In the genomic region with DNA sequence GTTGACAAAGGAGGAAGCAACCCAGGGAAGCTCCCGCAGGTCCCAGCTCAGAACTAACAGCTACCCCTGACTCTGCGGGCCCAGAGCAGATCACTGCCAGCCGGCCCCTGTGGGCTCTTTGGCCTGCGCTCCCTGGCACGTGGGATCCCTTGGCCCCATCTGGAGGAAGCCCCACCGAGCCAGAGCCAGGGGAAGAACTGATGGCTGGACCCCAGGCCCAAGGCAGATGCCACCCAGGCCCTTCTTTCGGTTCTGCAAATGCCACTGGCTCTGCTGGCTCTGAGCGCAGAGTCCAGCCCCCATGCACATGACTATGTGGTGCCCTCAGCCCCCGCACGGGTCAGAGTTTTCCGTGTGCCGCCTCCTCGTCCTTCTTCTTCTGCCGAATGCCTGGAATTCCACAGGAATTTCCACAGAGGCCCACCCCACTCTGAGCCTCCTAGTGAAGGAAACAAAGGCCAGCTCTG, we compare ENCODE assay signal across 9 cellular contexts. TPM values are rescaled to one million over a fixed set of nuclear protein-coding genes. Genes with fewer than 3 reads are reported as not detected.
A peak's percentile ranks its signal among the peaks of the same experiment; 100 is the strongest.
DNase-seq lines count a peak whose midpoint lies in the region; ATAC-seq and TF ChIP-seq lines count a peak whose summit lies in the region.
"Had no signal": no experiment of that assay in that cellular context is flagged by ENCODE, and none has a peak within 500 bp of the region (broad histone marks: within the 10 kb centered on the region; RNA-seq: fewer than 3 reads in every experiment).

No MANE protein-coding gene starts in this region.

- intact Hi-C loops in OCI-LY7 (cut with micrococcal nuclease; ENCODE audit: unreplicated experiment): no loop called here

- TF ChIP-seq CTCF in brain microvascular endothelial cell (IDR thresholded peaks at IDR 0.05; ENCODE audit: low read depth, low read length, missing control alignments) (no peak), OCI-LY7 (conservative IDR thresholded peaks at IDR 0.05; ENCODE audit: low read length) (no peak)

- peaks cover 56% of the 10 kb centered on the region for H3K4me1 ChIP-seq in OCI-LY7 (ENCODE audit: insufficient read depth, low read length, poor library complexity, severe bottlenecking)

- H3K27ac ChIP-seq in brain microvascular endothelial cell: no peak overlapping the region
- H3K27ac ChIP-seq in skin epidermis: peak overlapping the region in 20 of 21 experiments; percentile 4 to 82 (median 66)
- H3K27ac ChIP-seq in OCI-LY7 (ENCODE audit: low read depth, low read length, poor library complexity, severe bottlenecking): no peak overlapping the region

- no peaks in the 10 kb centered on the region for H3K36me3 ChIP-seq in brain microvascular endothelial cell (replicated peaks)
- H3K36me3 ChIP-seq in OCI-LY7 (ENCODE audit: insufficient read depth, low read length): no peaks in the 10 kb centered on the region

- no peaks in the 10 kb centered on the region for H3K9me2 ChIP-seq in OCI-LY7 (ENCODE audit: insufficient read depth, low read length)

- CTCF ChIA-PET in OCI-LY7 (lab: Charles Lee; ENCODE audit: unreplicated experiment): no interaction called here

- H3K79me2 ChIP-seq in OCI-LY7 (ENCODE audit: insufficient read depth, low read depth, low read length): no peaks in the 10 kb centered on the region

- BruUV-seq in OCI-LY7 (replicated peaks; lab: Mats Ljungman, UMichigan): no TSS peak

- H3K4me2 ChIP-seq in OCI-LY7 (ENCODE audit: low read length): no peak overlapping the region

- DNase-seq in GM03348 (ENCODE audit: low spot score) (peak; percentile 77), brain microvascular endothelial cell (peak; percentile 52), kidney tubule cell (ENCODE audit: low spot score) (peak; percentile 78), OCI-LY7 (ENCODE audit: low spot score) (no peak), activated gamma-delta T cell (lab: John Stamatoyannopoulos, UW) (no peak), NCI-H2171 (lab: John Stamatoyannopoulos, UW) (no peak)
- DNase-seq: stimulated activated naive CD4-positive, alpha-beta T cell had no signal

- H3K4me3 ChIP-seq in brain microvascular endothelial cell (ENCODE audit: low read depth, low read length) (no peak overlapping the region), skin epidermis (no peak overlapping the region), OCI-LY7 (ENCODE audit: low read depth, low read length, poor library complexity, severe bottlenecking) (no peak overlapping the region)

- no peak for ATAC-seq in GM18867 (IDR thresholded peaks at IDR 0.05; ENCODE audit: unreplicated experiment)

- H3K27me3 ChIP-seq in brain microvascular endothelial cell (replicated peaks): no peaks in the 10 kb centered on the region

- H2AFZ ChIP-seq in OCI-LY7 (ENCODE audit: low read length): no peak overlapping the region

- in situ Hi-C loops in brain microvascular endothelial cell (cut with HindIII; ENCODE audit: low pct_ligation_motif_present, low sequenced_read_pairs): no loop called here

- H3K9me3 ChIP-seq in OCI-LY7 (ENCODE audit: low read length): no peaks in the 10 kb centered on the region

- no peaks in the 10 kb centered on the region for H4K20me1 ChIP-seq in OCI-LY7 (ENCODE audit: insufficient read depth, low read length)

- POLR2A ChIA-PET in OCI-LY7 (lab: Charles Lee): interaction anchor here (2.1 kb wide), 1 partner anchor 11 kb away, joined by 4 read pairs; no protein-coding TSS in a partner anchor

RNA-seq across cellular contexts. Expression of a gene that starts 35.8 kb away (rescaled TPM):
- total RNA-seq in OCI-LY7 (2014; rRNA removed; shearing (Covaris generic)): 28.3 and 31.8 TPM in 2 replicates
- 27.8 and 31.6 TPM in 2 replicates for total RNA-seq in OCI-LY7 (2022)

RNA-seq across cellular contexts. Expression of a gene that starts 45.8 kb away (rescaled TPM):
- 12.2 and 18.4 TPM in 2 replicates for total RNA-seq in OCI-LY7 (2014; rRNA removed; shearing (Covaris generic))
- 34.2 and 43.2 TPM in 2 replicates for total RNA-seq in OCI-LY7 (2022)

Comparison
In these comparisons a context has a peak if more than half of its experiments do, and no peak if none do; other contexts are left out.
1. DNase-seq: peak in GM03348 (single experiment), brain microvascular endothelial cell (single experiment) and kidney tubule cell (single experiment); none in OCI-LY7 (single experiment), activated gamma-delta T cell (single experiment) and NCI-H2171 (single experiment).
2. H3K27ac ChIP-seq: peak in skin epidermis (20 of 21); none in brain microvascular endothelial cell (single experiment) and OCI-LY7 (single experiment).